In genomic region chr16:67393111-67393789, GRCh38 we compare ENCODE assay signal across 1 cellular context.
TF ChIP-seq lines count a peak whose summit lies in the region.

Gene TPPP3 (minus strand): TSS chr16:67393498. CDS start chr16:67391111, 2,387 bp downstream.

TF ChIP-seq in IMR-90, 13 proteins besides CTCF, POLR2A, EP300 and RAD21:
- no peak for TF ChIP-seq RCOR1 (IDR thresholded peaks at IDR 0.05; ENCODE audit: insufficient replicate concordance, low read length)
- TF ChIP-seq, protein P1, sequence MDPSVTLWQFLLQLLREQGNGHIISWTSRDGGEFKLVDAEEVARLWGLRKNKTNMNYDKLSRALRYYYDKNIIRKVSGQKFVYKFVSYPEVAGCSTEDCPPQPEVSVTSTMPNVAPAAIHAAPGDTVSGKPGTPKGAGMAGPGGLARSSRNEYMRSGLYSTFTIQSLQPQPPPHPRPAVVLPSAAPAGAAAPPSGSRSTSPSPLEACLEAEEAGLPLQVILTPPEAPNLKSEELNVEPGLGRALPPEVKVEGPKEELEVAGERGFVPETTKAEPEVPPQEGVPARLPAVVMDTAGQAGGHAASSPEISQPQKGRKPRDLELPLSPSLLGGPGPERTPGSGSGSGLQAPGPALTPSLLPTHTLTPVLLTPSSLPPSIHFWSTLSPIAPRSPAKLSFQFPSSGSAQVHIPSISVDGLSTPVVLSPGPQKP (IDR thresholded peaks at IDR 0.05; ENCODE audit: borderline replicate concordance, low read depth, low read length): no peak
- 0 out of 2 replicates have a peak, but pooled peaks have one; percentile 7 for TF ChIP-seq BHLHE40 (IDR thresholded peaks at IDR 0.05; ENCODE audit: low read depth, low read length)
- TF ChIP-seq MAZ (IDR thresholded peaks at IDR 0.05; ENCODE audit: borderline replicate concordance, low read depth, low read length): peak; percentile 46; the same call in 1 of the 2 replicates
- TF ChIP-seq CHD1 (IDR thresholded peaks at IDR 0.05; ENCODE audit: low read depth, low read length): no peak
- TF ChIP-seq RFX5 (IDR thresholded peaks at IDR 0.05; ENCODE audit: low read depth, low read length): no peak
- no peak for TF ChIP-seq CEBPB (IDR thresholded peaks at IDR 0.05; ENCODE audit: low read depth, low read length)
- TF ChIP-seq MXI1 (IDR thresholded peaks at IDR 0.05; ENCODE audit: borderline replicate concordance, low read depth, low read length): 0 out of 2 replicates have a peak, but pooled peaks have one; percentile 24
- peak; percentile 68 for TF ChIP-seq SMC3 (IDR thresholded peaks at IDR 0.05; ENCODE audit: low read depth, low read length)
- TF ChIP-seq MAFK (IDR thresholded peaks at IDR 0.05; ENCODE audit: low read depth, low read length): no peak
- TF ChIP-seq, protein P2, sequence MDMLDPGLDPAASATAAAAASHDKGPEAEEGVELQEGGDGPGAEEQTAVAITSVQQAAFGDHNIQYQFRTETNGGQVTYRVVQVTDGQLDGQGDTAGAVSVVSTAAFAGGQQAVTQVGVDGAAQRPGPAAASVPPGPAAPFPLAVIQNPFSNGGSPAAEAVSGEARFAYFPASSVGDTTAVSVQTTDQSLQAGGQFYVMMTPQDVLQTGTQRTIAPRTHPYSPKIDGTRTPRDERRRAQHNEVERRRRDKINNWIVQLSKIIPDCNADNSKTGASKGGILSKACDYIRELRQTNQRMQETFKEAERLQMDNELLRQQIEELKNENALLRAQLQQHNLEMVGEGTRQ (IDR thresholded peaks at IDR 0.05; ENCODE audit: low read depth, low read length): 0 out of 2 replicates have a peak, but pooled peaks have one; percentile 1
- no peak for TF ChIP-seq FOS (IDR thresholded peaks at IDR 0.05; ENCODE audit: low read depth, low read length)
- TF ChIP-seq NFE2L2 (IDR thresholded peaks at IDR 0.05; ENCODE audit: low read depth, low read length): no peak
